In genomic region chr9:107175826-107176500, GRCh38 we compare ENCODE assay signal across 18 cellular contexts.
DNase-seq lines count a peak whose midpoint lies in the region; TF ChIP-seq lines count a peak whose summit lies in the region.
"Had no signal": no experiment of that assay in that cellular context is flagged by ENCODE, and none has a peak within 500 bp of the region (broad histone marks: within the 10 kb centered on the region; RNA-seq: fewer than 3 reads in every experiment).

No MANE protein-coding gene starts in this region.

- no peaks in the 10 kb centered on the region for H3K36me3 Mint-ChIP-seq in neural progenitor cell
- H3K36me3 Mint-ChIP-seq: CD4-positive, CD25-positive, alpha-beta regulatory T cell; naive thymus-derived CD8-positive, alpha-beta T cell had no signal

- BruUV-seq in PC-9 (replicated peaks; lab: Mats Ljungman, UMichigan): no TSS peak

- H3K4me1 Mint-ChIP-seq in neural progenitor cell: peaks cover 33% of the 10 kb centered on the region
- H3K4me1 Mint-ChIP-seq: CD4-positive, CD25-positive, alpha-beta regulatory T cell had no signal

- no peaks in the 10 kb centered on the region for H3K36me3 ChIP-seq in adipocyte (ENCODE audit: control insufficient read depth, insufficient read depth, low read length, severe bottlenecking)
- no peaks in the 10 kb centered on the region for H3K36me3 ChIP-seq in left ventricle myocardium inferior
- no peaks in the 10 kb centered on the region for H3K36me3 ChIP-seq in neural progenitor cell
- no peaks in the 10 kb centered on the region for H3K36me3 ChIP-seq in PC-9 (ENCODE audit: low read depth)
- no peaks in the 10 kb centered on the region for H3K36me3 ChIP-seq in adrenal gland (replicated peaks in 1 of 2)
- H3K36me3 ChIP-seq: tibial nerve had no signal

- H2AFZ ChIP-seq in neural progenitor cell (replicated peaks) (no peak overlapping the region), PC-9 (no peak overlapping the region)

- H3K4me3 ChIP-seq in AG10803 (ENCODE audit: low read length) (no peak overlapping the region), adipocyte (ENCODE audit: low read length) (no peak overlapping the region), left ventricle myocardium inferior (no peak overlapping the region), neural progenitor cell (no peak overlapping the region), PC-9 (no peak overlapping the region), adrenal gland (no peak overlapping the region)
- H3K4me3 ChIP-seq: tibial nerve had no signal

- peaks cover 11% of the 10 kb centered on the region for H3K27me3 Mint-ChIP-seq in neural progenitor cell (ENCODE audit: insufficient read depth, low read depth)
- H3K27me3 Mint-ChIP-seq: dendritic cell treated with granulocyte-macrophage colony-stimulating factor and Interleukin-4, amounts not matched to agents 40 ng/mL and 50 ng/mL, for 4 days had no signal

- no peak for TF ChIP-seq POLR2A in adrenal gland (IDR thresholded peaks at IDR 0.05)

- WGBS in adrenal gland, 4 donors: 89 to 94% (median 91%) methylated on average over 8 to 9 of the region's 9 CpGs

- intact Hi-C loops in left ventricle myocardium inferior (cut with micrococcal nuclease): no loop called here
- intact Hi-C loops in PC-9 (cut with micrococcal nuclease; ENCODE audit: unreplicated experiment): no loop called here
- intact Hi-C loops in adrenal gland (cut with DNase I): no loop called here

- no peaks in the 10 kb centered on the region for H3K9me2 ChIP-seq in PC-9 (ENCODE audit: insufficient read depth)

- H3K9ac ChIP-seq in adipocyte (ENCODE audit: low read length) (peak overlapping the region; percentile 44), neural progenitor cell (no peak overlapping the region)

- H3F3A ChIP-seq in neural progenitor cell (ENCODE audit: low read depth) (peaks cover 15% of the 10 kb centered on the region), PC-9 (ENCODE audit: insufficient read depth, low read depth) (no peaks in the 10 kb centered on the region)

- H3K9me3 ChIP-seq in adipocyte (ENCODE audit: control insufficient read depth, low read length): no peaks in the 10 kb centered on the region
- no peaks in the 10 kb centered on the region for H3K9me3 ChIP-seq in left ventricle myocardium inferior (replicated peaks)
- no peaks in the 10 kb centered on the region for H3K9me3 ChIP-seq in neural progenitor cell (ENCODE audit: low read depth)
- H3K9me3 ChIP-seq in PC-9 (ENCODE audit: insufficient read depth, low read depth): no peaks in the 10 kb centered on the region
- H3K9me3 ChIP-seq in adrenal gland (replicated peaks in 1 of 3): no peaks in the 10 kb centered on the region
- H3K9me3 ChIP-seq: tibial nerve had no signal

- no peaks in the 10 kb centered on the region for H4K20me1 ChIP-seq in neural progenitor cell (ENCODE audit: low read depth)
- no peaks in the 10 kb centered on the region for H4K20me1 ChIP-seq in PC-9 (ENCODE audit: insufficient read depth)

- TF ChIP-seq CTCF in AG10803 (conservative IDR thresholded peaks at IDR 0.05; ENCODE audit: low read length) (no peak), left ventricle myocardium inferior (IDR thresholded peaks at IDR 0.05; ENCODE audit: borderline replicate concordance) (no peak), neural progenitor cell (IDR thresholded peaks at IDR 0.05) (no peak), PC-9 (conservative IDR thresholded peaks at IDR 0.05) (no peak), adrenal gland (IDR thresholded peaks at IDR 0.05) (no peak)

- no peaks in the 10 kb centered on the region for H3K79me2 ChIP-seq in neural progenitor cell (ENCODE audit: low read depth)
- no peaks in the 10 kb centered on the region for H3K79me2 ChIP-seq in PC-9 (ENCODE audit: low read depth)

- H3K4me1 ChIP-seq in adipocyte (ENCODE audit: control insufficient read depth, insufficient read depth, low read length) (peaks cover 47% of the 10 kb centered on the region), left ventricle myocardium inferior (peaks cover 36% of the 10 kb centered on the region), neural progenitor cell (peaks cover 25% of the 10 kb centered on the region), PC-9 (replicated peaks; ENCODE audit: insufficient read depth) (no peaks in the 10 kb centered on the region; the same call in 1 of the 2 replicates), adrenal gland (replicated peaks in 1 of 2) (no peaks in the 10 kb centered on the region)

- DNase-seq in AG10803 (ENCODE audit: low read depth) (peak; percentile 31), adipocyte (ENCODE audit: low read depth) (no peak), left ventricle myocardium inferior (peak; percentile 52), neural progenitor cell (ENCODE audit: low spot score) (no peak), PC-9 (no peak), adrenal gland (no peak), RKO (ENCODE audit: low spot score) (no peak), islet precursor cell (no peak)
- DNase-seq: activated CD8-positive, alpha-beta T cell treated with anti-CD3 and anti-CD28 coated beads for 36 hours; activated naive CD4-positive, alpha-beta T cell treated with anti-CD3 and anti-CD28 coated beads, Interleukin-2, amount 50 U/mL, for 16 hours; activated T-cell treated with anti-CD3 and anti-CD28 coated beads, Interleukin-2, amount 50 U/mL, for 24 hours; CD4-positive, CD25-positive, alpha-beta regulatory T cell; erythroblast; mammary epithelial cell; naive thymus-derived CD8-positive, alpha-beta T cell; stimulated activated naive CD4-positive, alpha-beta T cell treated with Interleukin-2 at 50 U/mL for 16 hours had no signal

- H3K27ac Mint-ChIP-seq in neural progenitor cell: peak overlapping the region; percentile 95
- H3K27ac Mint-ChIP-seq: activated CD8-positive, alpha-beta T cell treated with anti-CD3 and anti-CD28 coated beads for 36 hours; activated T-cell treated with anti-CD3 and anti-CD28 coated beads, Interleukin-2, amount 50 U/mL, for 24 hours; dendritic cell treated with granulocyte-macrophage colony-stimulating factor and Interleukin-4, amounts not matched to agents 40 ng/mL and 50 ng/mL, for 4 days; naive thymus-derived CD8-positive, alpha-beta T cell had no signal

- CTCF ChIA-PET in PC-9 (lab: Charles Lee): interaction anchor here (0.6 kb wide), 1 partner anchor 165 kb away, joined by 3 read pairs; no protein-coding TSS in a partner anchor

- H3K9me3 Mint-ChIP-seq in neural progenitor cell: no peaks in the 10 kb centered on the region
- H3K9me3 Mint-ChIP-seq: activated CD8-positive, alpha-beta T cell treated with anti-CD3 and anti-CD28 coated beads for 36 hours; activated T-cell treated with anti-CD3 and anti-CD28 coated beads, Interleukin-2, amount 50 U/mL, for 24 hours; dendritic cell treated with granulocyte-macrophage colony-stimulating factor and Interleukin-4, amounts not matched to agents 40 ng/mL and 50 ng/mL, for 4 days had no signal

- no peaks in the 10 kb centered on the region for H3K27me3 ChIP-seq in adipocyte (replicated peaks; ENCODE audit: control insufficient read depth, insufficient read depth, low read length)
- no peaks in the 10 kb centered on the region for H3K27me3 ChIP-seq in left ventricle myocardium inferior (ENCODE audit: low read depth)
- H3K27me3 ChIP-seq in neural progenitor cell: no peaks in the 10 kb centered on the region
- H3K27me3 ChIP-seq in PC-9 (ENCODE audit: insufficient read depth, low read depth): no peaks in the 10 kb centered on the region
- no peaks in the 10 kb centered on the region for H3K27me3 ChIP-seq in adrenal gland
- H3K27me3 ChIP-seq: tibial nerve had no signal

- H3K4me2 ChIP-seq in neural progenitor cell: peak overlapping the region; percentile 27
- H3K4me2 ChIP-seq in PC-9: no peak overlapping the region

- peak overlapping the region; percentile 78 for H3K27ac ChIP-seq in left ventricle myocardium inferior (replicated peaks)
- no peak overlapping the region for H3K27ac ChIP-seq in neural progenitor cell
- no peak overlapping the region for H3K27ac ChIP-seq in PC-9
- H3K27ac ChIP-seq in adrenal gland: no peak overlapping the region

- POLR2A ChIA-PET in PC-9 (lab: Charles Lee; ENCODE audit: unreplicated experiment): no interaction called here

- H3K4me3 Mint-ChIP-seq in neural progenitor cell: peak overlapping the region; percentile 57
- H3K4me3 Mint-ChIP-seq: activated CD8-positive, alpha-beta T cell treated with anti-CD3 and anti-CD28 coated beads for 36 hours; activated T-cell treated with anti-CD3 and anti-CD28 coated beads, Interleukin-2, amount 50 U/mL, for 24 hours; CD4-positive, CD25-positive, alpha-beta regulatory T cell; dendritic cell treated with granulocyte-macrophage colony-stimulating factor and Interleukin-4, amounts not matched to agents 40 ng/mL and 50 ng/mL, for 4 days; naive thymus-derived CD8-positive, alpha-beta T cell had no signal

Comparison
In these comparisons a context has a peak if more than half of its experiments do, and no peak if none do; other contexts are left out.
1. DNase-seq: peak in AG10803 (single experiment) and left ventricle myocardium inferior (single experiment); none in adipocyte (single experiment), neural progenitor cell (single experiment), PC-9 (0 of 2), adrenal gland (0 of 7), RKO (single experiment) and islet precursor cell (single experiment).